Comparison of ENCODE assay signal across 8 cellular contexts in genomic region chr5:141747152-141747640, GRCh38.
A peak's percentile ranks its signal among the peaks of the same experiment; 100 is the strongest.
DNase-seq lines count a peak whose midpoint lies in the region; ATAC-seq lines count a peak whose summit lies in the region.

No MANE protein-coding gene starts in this region.

- peaks cover 12% of the 10 kb centered on the region for H3K27me3 ChIP-seq in ectodermal cell (ENCODE audit: control insufficient read depth, insufficient read depth, low read length, poor library complexity, severe bottlenecking)

- H3K4me3 ChIP-seq in ectodermal cell (ENCODE audit: insufficient read depth, low read depth, low read length): no peak overlapping the region

- H3K9me3 ChIP-seq in ectodermal cell (ENCODE audit: control insufficient read depth, low read length): no peaks in the 10 kb centered on the region

- no peaks in the 10 kb centered on the region for H3K36me3 ChIP-seq in ectodermal cell (ENCODE audit: control insufficient read depth, insufficient read depth, low read length)

- ATAC-seq in HG02973 (IDR thresholded peaks at IDR 0.05; ENCODE audit: unreplicated experiment): peak; percentile 48

- peaks cover 14% of the 10 kb centered on the region for H3K4me1 ChIP-seq in ectodermal cell (ENCODE audit: control insufficient read depth, insufficient read depth, low read length)

- 7 to 12% methylated on average over 5 of the region's 5 CpGs for WGBS in ectodermal cell, 2 experiments

- peak overlapping the region; percentile 27 for H3K27ac ChIP-seq in ectodermal cell (ENCODE audit: insufficient read depth, low read depth, low read length, poor library complexity, severe bottlenecking)

- DNase-seq in 8988T (peak; percentile 56), NCI-H748 (lab: John Stamatoyannopoulos, UW; ENCODE audit: unreplicated experiment) (peak; percentile 92), midbrain (lab: John Stamatoyannopoulos, UW) (peak; percentile 94), foreskin melanocyte (no peak), NK-92 (lab: John Stamatoyannopoulos, UW; ENCODE audit: unreplicated experiment) (no peak)
- no peak for DNase-seq in activated CD8-positive, alpha-beta memory T cell treated with anti-CD3 and anti-CD28 coated beads, Interleukin-2, amount 50 U/mL, for 4 hours

Comparison
In these comparisons a context has a peak if more than half of its experiments do, and no peak if none do; other contexts are left out.
1. DNase-seq: peak in 8988T (single experiment), NCI-H748 (single experiment) and midbrain (single experiment); none in foreskin melanocyte (single experiment), activated CD8-positive, alpha-beta memory T cell treated with anti-CD3 and anti-CD28 coated beads, Interleukin-2, amount 50 U/mL, for 4 hours (single experiment) and NK-92 (single experiment).